In genomic region chr9:97502222-97502983, GRCh38 we compare ENCODE assay signal across 8 cellular contexts. TPM values are rescaled to one million over a fixed set of nuclear protein-coding genes. Genes with fewer than 3 reads are reported as not detected.
A peak's percentile ranks its signal among the peaks of the same experiment; 100 is the strongest.
DNase-seq lines count a peak whose midpoint lies in the region; ATAC-seq and TF ChIP-seq lines count a peak whose summit lies in the region.

No MANE protein-coding gene starts in this region.

- no peaks in the 10 kb centered on the region for H3K36me3 ChIP-seq in esophagus muscularis mucosa
- no peaks in the 10 kb centered on the region for H3K36me3 ChIP-seq in neural cell (ENCODE audit: insufficient read depth, low read length)

- no peak overlapping the region for H3K4me2 ChIP-seq in neural cell (ENCODE audit: low read length)

- no peaks in the 10 kb centered on the region for H3K9me3 ChIP-seq in esophagus muscularis mucosa
- no peaks in the 10 kb centered on the region for H3K9me3 ChIP-seq in neural cell (ENCODE audit: low read length)

- no peak overlapping the region for H2AFZ ChIP-seq in neural cell (ENCODE audit: low read depth, low read length)

- POLR2A ChIA-PET in T-cell (lab: Charles Lee): no interaction called here

- no peaks in the 10 kb centered on the region for H3F3A ChIP-seq in neural cell (ENCODE audit: insufficient read depth, low read length, poor library complexity, severe bottlenecking)

- no peaks in the 10 kb centered on the region for H3K9me2 ChIP-seq in neural cell (ENCODE audit: insufficient read depth, low read length)

- TF ChIP-seq CTCF in esophagus muscularis mucosa (IDR thresholded peaks at IDR 0.05): peak in 2 of 3 experiments; percentile 3 to 6
- TF ChIP-seq CTCF in neural cell (IDR thresholded peaks at IDR 0.05; ENCODE audit: poor library complexity, severe bottlenecking): no peak

- no peaks in the 10 kb centered on the region for H3K79me2 ChIP-seq in neural cell (replicated peaks; ENCODE audit: insufficient read depth, low read length)

- WGBS in esophagus muscularis mucosa: 0% methylated on average over 29 of the region's 49 CpGs

- TF ChIP-seq POLR2A in esophagus muscularis mucosa (IDR thresholded peaks at IDR 0.05; ENCODE audit: low read depth): no peak

- H3K4me3 Mint-ChIP-seq in T-cell: peak overlapping the region; percentile 62 to 69 (median 66)

- H3K4me3 ChIP-seq in esophagus muscularis mucosa: peak overlapping the region; percentile 88 to 98 (median 96)
- peak overlapping the region; percentile 64 for H3K4me3 ChIP-seq in neural cell (ENCODE audit: low read length)

- no peaks in the 10 kb centered on the region for H3K36me3 Mint-ChIP-seq in T-cell

- H3K27me3 Mint-ChIP-seq in T-cell: peaks cover 36 to 43% of the 10 kb centered on the region in 2 donors

- intact Hi-C loops in esophagus muscularis mucosa (cut with DNase I): loop anchor here (2.0 to 5.0 kb wide), 2 partner anchors 60 to 96 kb away; no protein-coding TSS in a partner anchor

- H3K4me1 Mint-ChIP-seq in T-cell: peaks cover 11 to 21% (median 19%) of the 10 kb centered on the region in 3 donors

- H3K4me1 ChIP-seq in esophagus muscularis mucosa: peaks cover 39 to 57% (median 55%) of the 10 kb centered on the region in 4 donors

- H3K27ac Mint-ChIP-seq in T-cell: peak overlapping the region in 1 of 2 donors; percentile 29

- CTCF ChIA-PET in T-cell (lab: Charles Lee): no interaction called here

- peak in 1 of 4 experiments; percentile 22 for ATAC-seq in T-cell (replicated peaks in 1 of 4)

- H3K27ac ChIP-seq in esophagus muscularis mucosa (replicated peaks in 1 of 4) (peak overlapping the region; percentile 95 to 98 (median 96)), neural cell (ENCODE audit: low read length) (no peak overlapping the region)

- H3K9me3 Mint-ChIP-seq in T-cell: no peaks in the 10 kb centered on the region

- H3K27me3 ChIP-seq in esophagus muscularis mucosa (no peaks in the 10 kb centered on the region), neural cell (ENCODE audit: insufficient read depth, low read depth, low read length) (peaks cover 59% of the 10 kb centered on the region)

- no peak overlapping the region for H3K9ac ChIP-seq in neural cell (ENCODE audit: low read length)

- H4K20me1 ChIP-seq in neural cell (ENCODE audit: insufficient read depth): no peaks in the 10 kb centered on the region

- DNase-seq in activated T-cell treated with anti-CD3 and anti-CD28 coated beads, Interleukin-2, amount 50 U/mL, for 1 hour: peak; percentile 23
- DNase-seq in activated T-cell treated with anti-CD3 and anti-CD28 coated beads for 4 hours (no peak), T-cell (peak in 1 of 34 experiments; percentile 7), esophagus muscularis mucosa (ENCODE audit: extremely low spot score) (peak; percentile 90), DMS79 (lab: John Stamatoyannopoulos, UW) (no peak), NCI-H2196 treated with DMSO at 0.1 percent for 48 hours (lab: John Stamatoyannopoulos, UW; ENCODE audit: unreplicated experiment) (no peak)
- no peak for DNase-seq in effector CD8-positive, alpha-beta T cell (lab: John Stamatoyannopoulos, UW)

- no peak for TF ChIP-seq RAD21 in neural cell (conservative IDR thresholded peaks at IDR 0.05)

- no peak for TF ChIP-seq EP300 in esophagus muscularis mucosa (IDR thresholded peaks at IDR 0.05)
- no peak for TF ChIP-seq EP300 in neural cell (conservative IDR thresholded peaks at IDR 0.05; ENCODE audit: poor library complexity, severe bottlenecking)

TF ChIP-seq in neural cell, 6 proteins besides CTCF, POLR2A, EP300 and RAD21:
- TF ChIP-seq MXI1 (conservative IDR thresholded peaks at IDR 0.05; ENCODE audit: poor library complexity, severe bottlenecking): no peak
- no peak for TF ChIP-seq SMC3 (conservative IDR thresholded peaks at IDR 0.05; ENCODE audit: poor library complexity)
- TF ChIP-seq, protein P1, sequence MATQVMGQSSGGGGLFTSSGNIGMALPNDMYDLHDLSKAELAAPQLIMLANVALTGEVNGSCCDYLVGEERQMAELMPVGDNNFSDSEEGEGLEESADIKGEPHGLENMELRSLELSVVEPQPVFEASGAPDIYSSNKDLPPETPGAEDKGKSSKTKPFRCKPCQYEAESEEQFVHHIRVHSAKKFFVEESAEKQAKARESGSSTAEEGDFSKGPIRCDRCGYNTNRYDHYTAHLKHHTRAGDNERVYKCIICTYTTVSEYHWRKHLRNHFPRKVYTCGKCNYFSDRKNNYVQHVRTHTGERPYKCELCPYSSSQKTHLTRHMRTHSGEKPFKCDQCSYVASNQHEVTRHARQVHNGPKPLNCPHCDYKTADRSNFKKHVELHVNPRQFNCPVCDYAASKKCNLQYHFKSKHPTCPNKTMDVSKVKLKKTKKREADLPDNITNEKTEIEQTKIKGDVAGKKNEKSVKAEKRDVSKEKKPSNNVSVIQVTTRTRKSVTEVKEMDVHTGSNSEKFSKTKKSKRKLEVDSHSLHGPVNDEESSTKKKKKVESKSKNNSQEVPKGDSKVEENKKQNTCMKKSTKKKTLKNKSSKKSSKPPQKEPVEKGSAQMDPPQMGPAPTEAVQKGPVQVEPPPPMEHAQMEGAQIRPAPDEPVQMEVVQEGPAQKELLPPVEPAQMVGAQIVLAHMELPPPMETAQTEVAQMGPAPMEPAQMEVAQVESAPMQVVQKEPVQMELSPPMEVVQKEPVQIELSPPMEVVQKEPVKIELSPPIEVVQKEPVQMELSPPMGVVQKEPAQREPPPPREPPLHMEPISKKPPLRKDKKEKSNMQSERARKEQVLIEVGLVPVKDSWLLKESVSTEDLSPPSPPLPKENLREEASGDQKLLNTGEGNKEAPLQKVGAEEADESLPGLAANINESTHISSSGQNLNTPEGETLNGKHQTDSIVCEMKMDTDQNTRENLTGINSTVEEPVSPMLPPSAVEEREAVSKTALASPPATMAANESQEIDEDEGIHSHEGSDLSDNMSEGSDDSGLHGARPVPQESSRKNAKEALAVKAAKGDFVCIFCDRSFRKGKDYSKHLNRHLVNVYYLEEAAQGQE (IDR thresholded peaks at IDR 0.05; ENCODE audit: borderline replicate concordance): no peak
- no peak for TF ChIP-seq POLR2AphosphoS5 (IDR thresholded peaks at IDR 0.05)
- TF ChIP-seq EZH2 (IDR thresholded peaks at IDR 0.05; ENCODE audit: borderline replicate concordance, insufficient read depth, low read length, poor library complexity, severe bottlenecking): no peak
- no peak for TF ChIP-seq TAF1 (IDR thresholded peaks at IDR 0.05; ENCODE audit: low read depth)

RNA-seq across cellular contexts. Expression of gene TMOD1, which starts 0.9 kb away (rescaled TPM):
- 1 to 10 TPM in 4 of 5 donors, under 1 TPM in 1; 0.70 to 1.9 (median 1.3) TPM for total RNA-seq in T-cell
- total RNA-seq in esophagus muscularis mucosa: 10 to 100 TPM; 68.4 to 97.6 (median 71.6) TPM
- 0.17 and 0.22 TPM in 2 replicates for polyA plus RNA-seq in neural cell
- 0.24 TPM in 1 of 2 replicates, not detected in the other for polyA minus RNA-seq in neural cell

Comparison
In these comparisons a context has a peak if more than half of its experiments do, and no peak if none do; other contexts are left out.
1. DNase-seq: peak in activated T-cell treated with anti-CD3 and anti-CD28 coated beads, Interleukin-2, amount 50 U/mL, for 1 hour (single experiment) and esophagus muscularis mucosa (single experiment); none in activated T-cell treated with anti-CD3 and anti-CD28 coated beads for 4 hours (single experiment), DMS79 (single experiment), effector CD8-positive, alpha-beta T cell (single experiment) and NCI-H2196 treated with DMSO at 0.1 percent for 48 hours (single experiment).
2. RNA of gene TMOD1, which starts 0.9 kb away (total RNA-seq): 68.4 to 97.6 TPM in esophagus muscularis mucosa; 0.70 to 1.9 TPM in T-cell; every median in the first group is over 10 times any median in the second.